Comparison of ENCODE assay signal across 9 cellular contexts in the genomic region with DNA sequence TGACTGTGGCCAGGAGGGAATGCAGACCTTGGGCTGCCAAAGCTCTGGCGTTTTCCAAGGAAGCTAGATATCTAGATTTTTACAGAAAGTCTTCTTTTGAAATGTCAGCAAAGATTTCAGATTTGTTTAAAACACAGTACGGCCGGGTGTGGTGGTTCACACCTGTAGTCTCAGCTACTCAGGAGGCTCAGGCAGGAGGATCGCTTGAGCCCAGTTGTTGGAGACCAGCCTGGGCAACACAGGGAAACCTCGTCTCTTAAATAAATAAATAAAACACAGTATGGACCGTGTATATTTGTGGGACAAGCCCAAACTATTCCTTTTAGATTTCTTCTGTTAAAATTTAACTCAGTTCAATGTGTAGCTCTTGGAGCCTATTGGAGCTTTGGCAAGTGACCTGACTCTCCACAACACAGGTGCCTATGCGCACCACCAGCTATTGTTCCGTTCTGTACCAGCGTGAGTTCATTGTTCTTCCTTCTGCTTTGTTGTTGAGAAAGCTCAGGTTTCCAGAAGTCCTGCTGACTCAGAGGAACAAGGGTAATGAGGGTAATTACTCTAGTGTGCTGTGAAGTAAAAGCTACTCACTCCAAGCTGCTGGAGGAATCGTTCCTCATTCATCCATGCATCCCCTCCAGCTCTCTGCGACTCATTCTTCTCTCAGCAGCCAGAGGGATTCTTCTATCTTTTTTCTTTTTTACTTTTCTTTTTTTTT.
DNase-seq lines count a peak whose midpoint lies in the region; ATAC-seq, FAIRE-seq and TF ChIP-seq lines count a peak whose summit lies in the region.
"Had no signal": no experiment of that assay in that cellular context is flagged by ENCODE, and none has a peak within 500 bp of the region (broad histone marks: within the 10 kb centered on the region; RNA-seq: fewer than 3 reads in every experiment).

No MANE protein-coding gene starts in this region.

- WGBS in H9 (ENCODE audit: extremely low coverage, insufficient read length, low lambda C conversion rate) = no CpG with 5 or more reads among the region's 11 CpGs
- WGBS in H1 (ENCODE audit: extremely low coverage in 1 of 2, insufficient coverage in 1 of 2, insufficient read length in 1 of 2, insufficient replicate concordance in 2 of 2, low coverage in 1 of 2, low lambda C conversion rate in 2 of 2, missing lambda C conversion rate in 1 of 2), 2 experiments = 45% methylated on average over 11 of the region's 11 CpGs; no CpG with 5 or more reads in 1 of the 2 experiments
- WGBS in pancreas, 2 donors = 39% methylated on average over 11 of the region's 11 CpGs
- WGBS in tibial nerve, 2 donors = 50 to 51% methylated on average over 11 of the region's 11 CpGs

- no peak overlapping the region for H3K27ac ChIP-seq in H9 (ENCODE audit: insufficient read length, low read depth, low read length)
- no peak overlapping the region for H3K27ac ChIP-seq in H1 (ENCODE audit: low read depth, low read length)
- H3K27ac ChIP-seq in pancreas = no peak overlapping the region
- H3K27ac ChIP-seq in tibial nerve = no peak overlapping the region

- no peaks in the 10 kb centered on the region for H3K9me3 ChIP-seq in H9 (ENCODE audit: control insufficient read depth, low read depth, low read length)
- no peaks in the 10 kb centered on the region for H3K9me3 ChIP-seq in H1 (ENCODE audit: insufficient read depth in 2 of 2, low read depth in 1 of 2, low read length in 1 of 2)
- H3K9me3 ChIP-seq in pancreas = no peaks in the 10 kb centered on the region
- H3K9me3 ChIP-seq in tibial nerve = no peaks in the 10 kb centered on the region

- H3K36me3 ChIP-seq in H1 (ENCODE audit: control insufficient read depth in 2 of 4, insufficient read depth in 4 of 4, low read length in 3 of 4) (no peaks in the 10 kb centered on the region), pancreas (no peaks in the 10 kb centered on the region), tibial nerve (no peaks in the 10 kb centered on the region)

- H3K9ac ChIP-seq in H9 (ENCODE audit: extremely low read depth, insufficient read length, low read length) = no peak overlapping the region
- no peak overlapping the region for H3K9ac ChIP-seq in H1 (replicated peaks in 1 of 4; ENCODE audit: extremely low read depth in 1 of 4, low read depth in 3 of 4, low read length in 3 of 4)

- TF ChIP-seq CTCF in H9 (conservative IDR thresholded peaks at IDR 0.05) (no peak), H1 (IDR thresholded peaks at IDR 0.05; ENCODE audit: control extremely low read depth in 1 of 3, insufficient read depth in 1 of 3, low read depth in 1 of 3, low read length in 3 of 3) (no peak), pancreas (IDR thresholded peaks at IDR 0.05) (no peak), tibial nerve (IDR thresholded peaks at IDR 0.05) (no peak)

- H4K20me1 ChIP-seq in H9 (ENCODE audit: control insufficient read depth, insufficient read depth, insufficient read length) (no peaks in the 10 kb centered on the region), H1 (replicated peaks in 1 of 2; ENCODE audit: control insufficient read depth in 1 of 2, insufficient read depth in 2 of 2, low read length in 2 of 2) (no peaks in the 10 kb centered on the region)

- H3K79me2 ChIP-seq in H9 (ENCODE audit: insufficient read depth, low read length) = no peaks in the 10 kb centered on the region
- H3K79me2 ChIP-seq in H1 (ENCODE audit: control insufficient read depth in 1 of 2, insufficient read depth in 2 of 2, low read length in 2 of 2) = no peaks in the 10 kb centered on the region

- H3K27me3 Mint-ChIP-seq in H9 (ENCODE audit: low read depth) = peaks cover 4% of the 10 kb centered on the region

- no peak overlapping the region for H3T11ph ChIP-seq in H9 (ENCODE audit: low read length)

- H2BK15ac ChIP-seq in H9 (ENCODE audit: low read depth, low read length) (no peak overlapping the region), H1 (ENCODE audit: low read length) (no peak overlapping the region)

- ATAC-seq in pancreas (peak in 3 of 4 donors; percentile 58 to 69 (median 66)), HG03520 (IDR thresholded peaks at IDR 0.05; ENCODE audit: unreplicated experiment) (no peak), HG03565 (IDR thresholded peaks at IDR 0.05; ENCODE audit: unreplicated experiment) (no peak)
- ATAC-seq: left lobe of liver had no signal

- no peak overlapping the region for H2BK20ac ChIP-seq in H9 (ENCODE audit: low read depth, low read length, poor library complexity, severe bottlenecking)
- H2BK20ac ChIP-seq in H1 (ENCODE audit: low read length) = peak overlapping the region; percentile 93; the same call in 1 of the 2 replicates

- TF ChIP-seq POLR2A in H1 (IDR thresholded peaks at IDR 0.05; ENCODE audit: control extremely low read depth in 1 of 2, low read depth in 2 of 2, low read length in 2 of 2) (no peak), tibial nerve (IDR thresholded peaks at IDR 0.05) (no peak)

- peak overlapping the region; percentile 23 for H3K4me2 ChIP-seq in H9 (ENCODE audit: insufficient read depth, insufficient read length, low read length)
- H3K4me2 ChIP-seq in H1 (ENCODE audit: insufficient read depth in 1 of 2, low read depth in 2 of 2, low read length in 2 of 2) = peak overlapping the region in 1 of 2 experiments; percentile 49; a peak in 1 of 4 replicates

- H4K5ac ChIP-seq in H9 (ENCODE audit: insufficient read length, low read depth, low read length) = no peak overlapping the region
- H4K5ac ChIP-seq in H1 (ENCODE audit: insufficient read length, low read depth, low read length) = no peak overlapping the region

- H3K27me3 ChIP-seq in H9 (ENCODE audit: insufficient read depth, low read length) = no peaks in the 10 kb centered on the region
- H3K27me3 ChIP-seq in H1 (replicated peaks in 1 of 4; ENCODE audit: control insufficient read depth in 3 of 4, extremely low read depth in 1 of 4, insufficient read depth in 3 of 4, low read length in 3 of 4) = peaks cover 0 to 4% (median 0%) of the 10 kb centered on the region in 4 experiments; a peak in 1 of 7 replicates
- H3K27me3 ChIP-seq in pancreas = no peaks in the 10 kb centered on the region
- no peaks in the 10 kb centered on the region for H3K27me3 ChIP-seq in tibial nerve

- H2AK5ac ChIP-seq in H9 (ENCODE audit: insufficient read length, low read length) (no peak overlapping the region), H1 (ENCODE audit: low read depth, low read length) (peak overlapping the region; percentile 55; the same call in 1 of the 2 replicates)

- H2BK12ac ChIP-seq in H9 (ENCODE audit: insufficient read length, low read depth, low read length) (no peak overlapping the region), H1 (ENCODE audit: low read depth, low read length) (no peak overlapping the region)

- peak; percentile 99 for FAIRE-seq in H1 (lab: Jason Lieb, UNC)
- FAIRE-seq in pancreas (lab: Jason Lieb, UNC) = no peak

- no peak overlapping the region for H2BK5ac ChIP-seq in H9 (ENCODE audit: insufficient read length, low read length)
- peak overlapping the region; percentile 3; the same call in 1 of the 2 replicates for H2BK5ac ChIP-seq in H1 (ENCODE audit: low read depth, low read length)

- H3K4me1 ChIP-seq in H9 (ENCODE audit: insufficient read depth, low read length) = peaks cover 3% of the 10 kb centered on the region; the same call in 1 of the 2 replicates
- peaks cover 0 to 15% (median 3%) of the 10 kb centered on the region in 4 experiments; a peak in 6 of 7 replicates for H3K4me1 ChIP-seq in H1 (replicated peaks in 1 of 4; ENCODE audit: control insufficient read depth in 3 of 4, insufficient read depth in 4 of 4, low read length in 3 of 4)
- H3K4me1 ChIP-seq in pancreas = no peaks in the 10 kb centered on the region
- no peaks in the 10 kb centered on the region for H3K4me1 ChIP-seq in tibial nerve

- no peak overlapping the region for H2BK120ac ChIP-seq in H9 (ENCODE audit: low read depth, low read length, poor library complexity, severe bottlenecking)
- H2BK120ac ChIP-seq in H1 (replicated peaks; ENCODE audit: low read depth, low read length) = peak overlapping the region; percentile 88

- H3K23me2 ChIP-seq in H9 (ENCODE audit: insufficient read length, low read depth, low read length, poor library complexity, severe bottlenecking) (no peaks in the 10 kb centered on the region), H1 (ENCODE audit: low read depth, low read length) (no peaks in the 10 kb centered on the region)

- H3K4ac ChIP-seq in H9 (ENCODE audit: low read depth, low read length) (no peak overlapping the region; the same call in 1 of the 2 replicates), H1 (replicated peaks; ENCODE audit: insufficient read length, low read depth, low read length) (no peak overlapping the region)

- H3K27ac Mint-ChIP-seq in H9 = peak overlapping the region; percentile 62 to 90 (median 74); a peak in 5 of 7 replicates

- H2AFZ ChIP-seq in H9 (ENCODE audit: low read length) = no peak overlapping the region
- no peak overlapping the region for H2AFZ ChIP-seq in H1 (ENCODE audit: low read length)

- H3K4me3 Mint-ChIP-seq in H9 = peak overlapping the region in 1 of 2 experiments; percentile 0; a peak in 1 of 5 replicates

- H3K36me3 Mint-ChIP-seq in H9 (ENCODE audit: insufficient read depth in 1 of 3, low read depth in 3 of 3) = peaks cover 0 to 6% (median 4%) of the 10 kb centered on the region in 3 experiments; a peak in 3 of 7 replicates

- POLR2A ChIA-PET in H1 (lab: Charles Lee; ENCODE audit: partially characterized antibody) = interaction anchor here (0.9 to 1.6 kb wide), 7 partner anchors 8 to 95 kb away, joined by 3 to 6 read pairs (median 4); no protein-coding TSS in a partner anchor

- H4K91ac ChIP-seq in H9 (ENCODE audit: insufficient read length, low read depth, low read length) (no peak overlapping the region), H1 (replicated peaks; ENCODE audit: insufficient read length, low read length) (peak overlapping the region; percentile 93)

- H3K56ac ChIP-seq in H9 (ENCODE audit: insufficient read length, low read depth, low read length) (no peak overlapping the region), H1 (replicated peaks; ENCODE audit: insufficient read length, low read depth, low read length) (no peak overlapping the region)

- H4K8ac ChIP-seq in H9 (replicated peaks; ENCODE audit: insufficient read length, low read depth, low read length) (no peak overlapping the region), H1 (ENCODE audit: extremely low read depth, insufficient read depth, low read length) (no peak overlapping the region; the same call in 1 of the 2 replicates)

- intact Hi-C loops in pancreas (cut with DNase I) = no loop called here

- no peak overlapping the region for H3K4me3 ChIP-seq in H1 (ENCODE audit: extremely low read depth in 1 of 4, insufficient read depth in 2 of 4, low read depth in 3 of 4, low read length in 4 of 4)
- H3K4me3 ChIP-seq in pancreas = no peak overlapping the region
- H3K4me3 ChIP-seq in tibial nerve = no peak overlapping the region

- DNase-seq in H9 (peak; percentile 85), NCI-H2227 treated with DMSO at 0.1 percent for 48 hours (lab: John Stamatoyannopoulos, UW) (peak; percentile 76), H1 (ENCODE audit: low read depth in 1 of 2, low spot score in 2 of 2) (peak in 1 of 2 experiments; percentile 44), pancreas (peak in 1 of 6 donors; percentile 20), HCEC 1CT (no peak), tibial nerve (ENCODE audit: low spot score in 2 of 2) (no peak)

- peaks cover 21 to 24% of the 10 kb centered on the region in 2 experiments for H3K4me1 Mint-ChIP-seq in H9

- H3K79me1 ChIP-seq in H9 (ENCODE audit: insufficient read depth, low read depth, low read length, poor library complexity, severe bottlenecking) (no peaks in the 10 kb centered on the region), H1 (ENCODE audit: low read depth, low read length) (no peaks in the 10 kb centered on the region; the same call in 1 of the 2 replicates)

- no peak overlapping the region for H3K18ac ChIP-seq in H9 (ENCODE audit: insufficient read length, low read depth, low read length)
- peak overlapping the region; percentile 11; the same call in 1 of the 2 replicates for H3K18ac ChIP-seq in H1 (ENCODE audit: extremely low read depth, low read length)

- H3K14ac ChIP-seq in H9 (ENCODE audit: insufficient read depth, low read length) = no peak overlapping the region
- no peak overlapping the region for H3K14ac ChIP-seq in H1 (ENCODE audit: insufficient read length)

- TF ChIP-seq RAD21 in H1 (IDR thresholded peaks at IDR 0.05 in 1 of 2, conservative IDR thresholded peaks at IDR 0.05 in 1 of 2; ENCODE audit: low read depth in 2 of 2, low read length in 2 of 2) = peak in 1 of 2 experiments; percentile 19; a peak in 1 of 4 replicates

- CTCF ChIA-PET in H1 (lab: Charles Lee; ENCODE audit: partially characterized antibody) = interaction anchor here (0.6 to 3.3 kb wide), 18 partner anchors 9 to 306 kb away, joined by 3 to 15 read pairs (median 4); a partner anchor contains a TSS

- TF ChIP-seq EP300 in H1 (IDR thresholded peaks at IDR 0.05; ENCODE audit: borderline replicate concordance in 1 of 2, low read depth in 2 of 2, low read length in 2 of 2) (peak in 1 of 2 experiments; percentile 82; a peak in 1 of 3 replicates), tibial nerve (IDR thresholded peaks at IDR 0.05) (no peak)

- H3K23ac ChIP-seq in H9 (ENCODE audit: insufficient read length, low read depth, low read length) (no peak overlapping the region), H1 (ENCODE audit: insufficient read length) (no peak overlapping the region)

- H3K9me3 Mint-ChIP-seq in H9 = peaks cover 4 to 7% of the 10 kb centered on the region in 2 experiments; a peak in 4 of 5 replicates

Comparison
In these comparisons a context has a peak if more than half of its experiments do, and no peak if none do; other contexts are left out.
1. DNase-seq: peak in H9 (single experiment) and NCI-H2227 treated with DMSO at 0.1 percent for 48 hours (single experiment); none in HCEC 1CT (single experiment) and tibial nerve (0 of 2).
2. ATAC-seq: peak in pancreas (3 of 4); none in HG03520 (single experiment) and HG03565 (single experiment).